In the genomic region with DNA sequence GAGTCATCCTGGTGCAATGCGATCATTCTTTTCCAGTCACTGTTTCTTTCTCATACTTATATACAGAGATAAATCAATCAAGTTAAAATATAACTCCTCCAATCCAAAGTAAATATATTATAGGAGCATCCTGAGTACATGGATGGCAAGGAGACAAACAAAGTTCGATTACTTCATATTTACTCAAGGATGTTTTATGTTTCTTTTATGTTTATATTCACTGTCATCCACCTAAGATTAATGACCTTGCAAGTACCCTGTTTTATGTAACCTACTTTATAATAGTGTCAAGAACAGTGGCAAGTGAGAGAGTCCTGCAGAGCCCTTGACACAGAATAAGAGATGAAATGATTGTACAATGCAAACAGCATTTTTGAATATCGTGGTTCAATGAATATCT, we compare ENCODE assay signal across 18 cellular contexts. TPM values are rescaled to one million over a fixed set of nuclear protein-coding genes. Genes with fewer than 3 reads are reported as not detected.
DNase-seq lines count a peak whose midpoint lies in the region; ATAC-seq, FAIRE-seq and TF ChIP-seq lines count a peak whose summit lies in the region.
"Had no signal": no experiment of that assay in that cellular context is flagged by ENCODE, and none has a peak within 500 bp of the region (broad histone marks: within the 10 kb centered on the region; RNA-seq: fewer than 3 reads in every experiment).

A gene (minus strand): TSS at position 33 of the 400 bp plus-strand sequence. CDS start 26 bp downstream, at position 7.

- no peak for FAIRE-seq in HepG2 (lab: Jason Lieb, UNC)

- TF ChIP-seq CTCF in HepG2 (CRISPR knock-in tag; IDR thresholded peaks at IDR 0.05) = no peak
- no peak for TF ChIP-seq CTCF in right lobe of liver (IDR thresholded peaks at IDR 0.05)
- no peak for TF ChIP-seq CTCF in gastroesophageal sphincter (IDR thresholded peaks at IDR 0.05)
- TF ChIP-seq CTCF in GM20000 (IDR thresholded peaks at IDR 0.05; ENCODE audit: extremely low read depth, missing control alignments) = no peak

- H3K27me3 ChIP-seq in HepG2 (ENCODE audit: control insufficient read depth in 1 of 2, insufficient read depth in 2 of 2, low read length in 2 of 2) = no peaks in the 10 kb centered on the region
- no peaks in the 10 kb centered on the region for H3K27me3 ChIP-seq in right lobe of liver
- H3K27me3 ChIP-seq in gastroesophageal sphincter = no peaks in the 10 kb centered on the region
- H3K27me3 ChIP-seq: BLaER1 treated with 17β-estradiol and CSF1 and Interleukin-3, amounts not matched to agents 10 nM and 100 nM had no signal

- ATAC-seq in HepG2 (no peak), right lobe of liver (no peak), gastroesophageal sphincter (no peak), HG03457 (IDR thresholded peaks at IDR 0.05; ENCODE audit: unreplicated experiment) (no peak)
- ATAC-seq: GM23338 had no signal

- POLR2A ChIA-PET in HepG2 (lab: Yijun Ruan, JAX) (no interaction called here), HEK293T (lab: Yijun Ruan, JAX) (no interaction called here)

- no peak for DNase-seq in HepG2 (ENCODE audit: low spot score)
- DNase-seq in right lobe of liver = no peak
- no peak for DNase-seq in HEK293T (ENCODE audit: extremely low spot score)
- peak; percentile 79 for DNase-seq in NCI-H510A treated with DMSO at 0.1 percent for 48 hours (lab: John Stamatoyannopoulos, UW)
- DNase-seq in GM20000 (ENCODE audit: low spot score) = no peak
- DNase-seq: Calu3; CD4-positive, CD25-positive, alpha-beta regulatory T cell; DMS 273 treated with DMSO at 0.1 percent for 48 hours; GF-D8; H7; KG1 had no signal

- no peaks in the 10 kb centered on the region for H4K20me1 ChIP-seq in HepG2 (ENCODE audit: insufficient read depth, low read length)
- H4K20me1 ChIP-seq: BLaER1 treated with 17β-estradiol and CSF1 and Interleukin-3, amounts not matched to agents 10 nM and 100 nM had no signal

- no peak for TF ChIP-seq RAD21 in HepG2 (CRISPR knock-in tag; IDR thresholded peaks at IDR 0.05)

- BruUV-seq in HepG2 (replicated peaks; lab: Mats Ljungman, UMichigan) = no TSS peak

- H3K4me2 ChIP-seq in HepG2 (ENCODE audit: low read depth, low read length) = no peak within 1 kb of the TSS
- H3K4me2 ChIP-seq: BLaER1 treated with 17β-estradiol and CSF1 and Interleukin-3, amounts not matched to agents 10 nM and 100 nM; GM23338 had no signal

- 1% methylated on average over 3 of the region's 3 CpGs for WGBS in HepG2 (ENCODE audit: low lambda C conversion rate)
- 19% methylated on average over 3 of the region's 3 CpGs for WGBS in right lobe of liver (ENCODE audit: insufficient coverage, low coverage, low lambda C conversion rate, missing lambda C conversion rate)
- 25 to 36% methylated on average over 3 of the region's 3 CpGs for WGBS in gastroesophageal sphincter (ENCODE audit: low coverage in 1 of 2), 2 donors

- no peak within 1 kb of the TSS for H3K4me3 ChIP-seq in HepG2 (replicated peaks in 1 of 3; ENCODE audit: insufficient read depth in 1 of 3, low read depth in 2 of 3, low read length in 3 of 3)
- no peak within 1 kb of the TSS for H3K4me3 ChIP-seq in right lobe of liver
- H3K4me3 ChIP-seq in gastroesophageal sphincter = no peak within 1 kb of the TSS
- H3K4me3 ChIP-seq: BLaER1 treated with 17β-estradiol and CSF1 and Interleukin-3, amounts not matched to agents 10 nM and 100 nM; GM23338 had no signal

- CTCF ChIA-PET in HepG2 (lab: Yijun Ruan, JAX; ENCODE audit: low intra/inter-chr PET ratio, low total read pairs) (no interaction called here), HEK293T (lab: Yijun Ruan, JAX) (no interaction called here)

- in situ Hi-C loops in HepG2 (cut with HindIII; ENCODE audit: extremely low pct_ligation_motif_present, low pct_unique_long_range_greater_than_20kb) = no loop called here

- no peak within 1 kb of the TSS for H2AFZ ChIP-seq in HepG2 (ENCODE audit: low read length)
- H2AFZ ChIP-seq: GM23338 had no signal

- no peaks in the 10 kb centered on the region for H3K79me2 ChIP-seq in HepG2 (ENCODE audit: insufficient read depth, low read length)

- no peak within 1 kb of the TSS for H3K9ac ChIP-seq in HepG2 (ENCODE audit: insufficient read depth, low read depth, low read length)
- H3K9ac ChIP-seq: BLaER1 treated with 17β-estradiol and CSF1 and Interleukin-3, amounts not matched to agents 10 nM and 100 nM had no signal

- intact Hi-C loops in HepG2 (cut with micrococcal nuclease; ENCODE audit: unreplicated experiment) = no loop called here
- intact Hi-C loops in right lobe of liver (cut with DNase I) = no loop called here

- H3K4me1 ChIP-seq in HepG2 (ENCODE audit: insufficient read depth, low read length) (no peaks in the 10 kb centered on the region), right lobe of liver (peaks cover 0 to 7% (median 0%) of the 10 kb centered on the region in 4 donors), gastroesophageal sphincter (no peaks in the 10 kb centered on the region)
- H3K4me1 ChIP-seq: BLaER1 treated with 17β-estradiol and CSF1 and Interleukin-3, amounts not matched to agents 10 nM and 100 nM had no signal

- H3K36me3 ChIP-seq in HepG2 (replicated peaks in 1 of 2; ENCODE audit: control insufficient read depth in 1 of 2, insufficient read depth in 2 of 2, low read length in 2 of 2) = no peaks in the 10 kb centered on the region
- no peaks in the 10 kb centered on the region for H3K36me3 ChIP-seq in right lobe of liver
- H3K36me3 ChIP-seq in gastroesophageal sphincter = no peaks in the 10 kb centered on the region
- H3K36me3 ChIP-seq: BLaER1 treated with 17β-estradiol and CSF1 and Interleukin-3, amounts not matched to agents 10 nM and 100 nM had no signal

- TF ChIP-seq EP300 in HepG2 (IDR thresholded peaks at IDR 0.05; ENCODE audit: low read depth in 2 of 2, low read length in 2 of 2) (no peak), HepG2 (CRISPR knock-in tag; IDR thresholded peaks at IDR 0.05; ENCODE audit: borderline replicate concordance) (no peak), gastroesophageal sphincter (IDR thresholded peaks at IDR 0.05) (no peak)

- no peak within 1 kb of the TSS for H3K27ac ChIP-seq in HepG2 (ENCODE audit: extremely low read length, insufficient read depth, low read length)
- no peak within 1 kb of the TSS for H3K27ac ChIP-seq in right lobe of liver
- H3K27ac ChIP-seq in gastroesophageal sphincter = no peak within 1 kb of the TSS
- H3K27ac ChIP-seq: BLaER1 treated with 17β-estradiol and CSF1 and Interleukin-3, amounts not matched to agents 10 nM and 100 nM had no signal

- TF ChIP-seq POLR2A in HepG2 (IDR thresholded peaks at IDR 0.05; ENCODE audit: insufficient read depth in 1 of 2, low read depth in 2 of 2, low read length in 2 of 2) (no peak), right lobe of liver (IDR thresholded peaks at IDR 0.05) (no peak), gastroesophageal sphincter (IDR thresholded peaks at IDR 0.05) (no peak)

- no peaks in the 10 kb centered on the region for H3K9me3 ChIP-seq in HepG2 (ENCODE audit: low read length)
- no peaks in the 10 kb centered on the region for H3K9me3 ChIP-seq in right lobe of liver
- no peaks in the 10 kb centered on the region for H3K9me3 ChIP-seq in gastroesophageal sphincter
- H3K9me3 ChIP-seq: BLaER1 treated with 17β-estradiol and CSF1 and Interleukin-3, amounts not matched to agents 10 nM and 100 nM had no signal

TF ChIP-seq in HepG2, 621 proteins besides CTCF, POLR2A, EP300 and RAD21 (continues in another document):
- TF ChIP-seq, protein P1, sequence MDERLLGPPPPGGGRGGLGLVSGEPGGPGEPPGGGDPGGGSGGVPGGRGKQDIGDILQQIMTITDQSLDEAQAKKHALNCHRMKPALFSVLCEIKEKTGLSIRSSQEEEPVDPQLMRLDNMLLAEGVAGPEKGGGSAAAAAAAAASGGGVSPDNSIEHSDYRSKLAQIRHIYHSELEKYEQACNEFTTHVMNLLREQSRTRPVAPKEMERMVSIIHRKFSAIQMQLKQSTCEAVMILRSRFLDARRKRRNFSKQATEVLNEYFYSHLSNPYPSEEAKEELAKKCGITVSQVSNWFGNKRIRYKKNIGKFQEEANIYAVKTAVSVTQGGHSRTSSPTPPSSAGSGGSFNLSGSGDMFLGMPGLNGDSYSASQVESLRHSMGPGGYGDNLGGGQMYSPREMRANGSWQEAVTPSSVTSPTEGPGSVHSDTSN (CRISPR knock-in tag; IDR thresholded peaks at IDR 0.05) = 0 out of 2 replicates have a peak, but pooled peaks have one; percentile 27

TF ChIP-seq in HEK293T, 16 proteins besides CTCF, POLR2A, EP300 and RAD21 (continues in another document):
- TF ChIP-seq FOXA1 (IDR thresholded peaks at IDR 0.05) (no peak), ZNF384 (IDR thresholded peaks at IDR 0.05) (no peak), SUZ12 (IDR thresholded peaks at IDR 0.05) (no peak), L3MBTL2 (conservative IDR thresholded peaks at IDR 0.05) (no peak)

RNA-seq across cellular contexts. Expression of the gene that starts here (rescaled TPM):
- total RNA-seq in HepG2 (2016; rRNA removed; fragmentation: Illumina TruSeq; extraction: Trizol) = 1.2 and 2.1 TPM in 2 replicates
- total RNA-seq in HepG2 (2016; cell fraction: cytosol; rRNA removed; fragmentation: Illumina TruSeq; extraction: Trizol; ENCODE audit: low read depth) = 0.62 TPM in 1 of 2 replicates, not detected in the other
- total RNA-seq in HepG2 (2016; cell fraction: insoluble cytoplasmic fraction; rRNA removed; fragmentation: Illumina TruSeq; extraction: Trizol) = 1.2 and 2.2 TPM in 2 replicates
- 0.37 and 0.38 TPM in 2 replicates for total RNA-seq in HepG2 (2016; cell fraction: membrane; rRNA removed; fragmentation: Illumina TruSeq; extraction: Trizol)
- total RNA-seq in HepG2 (2016; cell fraction: nucleus; rRNA removed; fragmentation: Illumina TruSeq; extraction: Trizol) = 2.3 and 2.6 TPM in 2 replicates
- 1.4 and 3.4 TPM in 2 replicates for polyA plus RNA-seq in HepG2 (2011; rRNA removed)
- 0.47 and 2.7 TPM in 2 replicates for polyA plus RNA-seq in HepG2 (2011; cell fraction: cytosol; rRNA removed)
- polyA plus RNA-seq in HepG2 (2011; cell fraction: nucleus; rRNA removed) = 0.11 and 1.5 TPM in 2 replicates
- polyA plus RNA-seq in HepG2 (2012) = 1.4 and 1.5 TPM in 2 replicates
- 0.11 and 0.20 TPM in 2 replicates for polyA plus RNA-seq in HepG2 (2016; cell fraction: cytosol; fragmentation: Illumina TruSeq; extraction: Trizol; ENCODE audit: low read depth)
- polyA plus RNA-seq in HepG2 (2016; cell fraction: insoluble cytoplasmic fraction; fragmentation: Illumina TruSeq; extraction: Trizol; ENCODE audit: low read depth) = 0.50 and 1.0 TPM in 2 replicates
- 0.35 and 0.39 TPM in 2 replicates for polyA plus RNA-seq in HepG2 (2016; cell fraction: membrane; fragmentation: Illumina TruSeq; extraction: Trizol; ENCODE audit: low read depth)
- 2.0 and 2.7 TPM in 2 replicates for polyA plus RNA-seq in HepG2 (2016; cell fraction: nucleus; fragmentation: Illumina TruSeq; extraction: Trizol; ENCODE audit: insufficient read depth, low read depth)
- polyA minus RNA-seq in HepG2 (2011; rRNA and poly(A)+ RNA removed; ENCODE audit: low replicate concordance) = 0.42 TPM in 1 of 2 replicates, not detected in the other
- 0.53 and 1.8 TPM in 2 replicates for polyA minus RNA-seq in HepG2 (2011; cell fraction: cytosol; rRNA and poly(A)+ RNA removed)
- polyA minus RNA-seq in HepG2 (2011; cell fraction: nucleus; rRNA and poly(A)+ RNA removed) = 1.4 and 4.4 TPM in 2 replicates
- total RNA-seq in right lobe of liver = 1 to 10 TPM in 3 of 6 experiments, under 1 TPM in 3; 0.29 to 1.4 (median 1.1) TPM
- total RNA-seq in gastroesophageal sphincter = not detected
- total RNA-seq: A673; Calu3; CD4-positive, CD25-positive, alpha-beta regulatory T cell; GM23338; H7; HT-29 had no signal
- polyA plus RNA-seq: CD4-positive, CD25-positive, alpha-beta regulatory T cell; GM23338; IgD-negative memory B cell had no signal
